8 cellular contexts compared by ENCODE assay signal in the genomic region with DNA sequence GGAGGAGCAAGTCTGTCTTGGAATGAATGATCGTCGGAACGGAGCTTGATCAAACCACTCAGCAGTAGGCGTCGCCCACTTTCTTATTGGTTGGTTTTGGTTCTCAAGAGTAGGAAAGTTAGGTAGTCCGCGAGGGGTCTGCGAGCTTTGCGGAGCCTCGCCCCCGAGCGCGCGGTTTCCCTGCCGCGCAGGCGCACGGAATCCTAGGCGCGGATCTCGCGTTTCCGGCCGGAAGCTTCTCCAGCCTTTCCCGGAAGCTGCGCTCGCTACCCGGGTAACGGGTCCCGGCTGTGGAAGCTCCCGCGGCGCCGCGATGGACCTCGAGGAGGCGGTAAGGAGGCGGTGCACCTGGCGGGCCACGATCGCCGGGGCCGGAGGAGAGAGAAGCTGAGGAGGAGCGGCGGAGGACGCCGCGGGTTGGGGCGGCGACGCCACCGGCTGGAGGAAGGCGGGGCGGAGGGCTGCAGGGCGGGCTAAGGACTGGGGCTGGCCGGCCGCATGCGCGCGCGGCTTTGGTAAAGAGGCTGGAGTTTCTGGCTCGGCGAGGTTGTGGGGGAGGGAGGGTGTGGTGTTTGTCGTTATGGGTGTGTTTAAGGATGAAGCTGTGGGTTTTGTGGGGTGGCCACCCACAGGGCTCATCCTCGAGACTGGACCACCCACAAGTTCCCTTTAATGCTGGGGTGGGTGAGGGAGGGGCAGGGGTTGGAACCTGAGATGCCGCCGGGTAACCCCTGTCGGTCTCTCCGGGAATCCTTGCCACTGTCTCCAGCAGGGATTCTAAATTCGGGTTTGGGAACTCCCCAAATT. TPM values are rescaled to one million over a fixed set of nuclear protein-coding genes. Genes with fewer than 3 reads are reported as not detected.
DNase-seq lines count a peak whose midpoint lies in the region; ATAC-seq and TF ChIP-seq lines count a peak whose summit lies in the region.

Gene TAF1B (plus strand): TSS at position 246 of the 807 bp plus-strand sequence. CDS start 68 bp downstream, at position 314.

- peaks cover 19 to 38% (median 33%) of the 10 kb centered on the region in 11 experiments for H3K36me3 ChIP-seq in BLaER1 treated with 17β-estradiol and CSF1 and Interleukin-3, amounts not matched to agents 10 nM and 100 nM

- no peak for TF ChIP-seq CTCF in coronary artery (IDR thresholded peaks at IDR 0.05)

- H3K4me2 ChIP-seq in BLaER1 treated with 17β-estradiol and CSF1 and Interleukin-3, amounts not matched to agents 10 nM and 100 nM, result peak within 1 kb of the TSS; percentile 83 to 94 (median 91)

- peak within 1 kb of the TSS; percentile 76 to 92 (median 83) for H3K27ac ChIP-seq in BLaER1 treated with 17β-estradiol and CSF1 and Interleukin-3, amounts not matched to agents 10 nM and 100 nM
- peak within 1 kb of the TSS; percentile 74 to 84 for H3K27ac ChIP-seq in coronary artery

- ATAC-seq in GM19324 (IDR thresholded peaks at IDR 0.05; ENCODE audit: low FRiP score, unreplicated experiment), result peak; percentile 93
- ATAC-seq in HG03469 (IDR thresholded peaks at IDR 0.05; ENCODE audit: unreplicated experiment), result peak; percentile 60
- peak; percentile 97 for ATAC-seq in left lobe of liver

- DNase-seq in NCI-H526 (lab: John Stamatoyannopoulos, UW), result peak; percentile 85 to 95
- peak; percentile 94 for DNase-seq in activated CD4-positive, alpha-beta T cell treated with anti-CD3 and anti-CD28 coated beads for 48 hours
- DNase-seq in coronary artery (ENCODE audit: low spot score), result peak; percentile 89
- DNase-seq in left lobe of liver (ENCODE audit: low spot score), result peak; percentile 86
- DNase-seq in stimulated activated CD4-positive, alpha-beta T cell treated with anti-CD3 and anti-CD28 coated beads, Interleukin-2, amount 100 ng/mL, for 4 hours (ENCODE audit: low read depth), result peak; percentile 76

- no peaks in the 10 kb centered on the region for H3K27me3 ChIP-seq in BLaER1 treated with 17β-estradiol and CSF1 and Interleukin-3, amounts not matched to agents 10 nM and 100 nM

- peaks cover 29 to 43% (median 37%) of the 10 kb centered on the region in 10 experiments for H3K4me1 ChIP-seq in BLaER1 treated with 17β-estradiol and CSF1 and Interleukin-3, amounts not matched to agents 10 nM and 100 nM

- peak within 1 kb of the TSS; percentile 73 to 87 (median 84) for H3K9ac ChIP-seq in BLaER1 treated with 17β-estradiol and CSF1 and Interleukin-3, amounts not matched to agents 10 nM and 100 nM

- no peaks in the 10 kb centered on the region for H3K9me3 ChIP-seq in BLaER1 treated with 17β-estradiol and CSF1 and Interleukin-3, amounts not matched to agents 10 nM and 100 nM (replicated peaks in 1 of 11)

- H4K20me1 ChIP-seq in BLaER1 treated with 17β-estradiol and CSF1 and Interleukin-3, amounts not matched to agents 10 nM and 100 nM, result peaks cover 0 to 11% (median 0%) of the 10 kb centered on the region in 11 experiments; a peak in 4 of 22 replicates

- H3K4me3 ChIP-seq in BLaER1 treated with 17β-estradiol and CSF1 and Interleukin-3, amounts not matched to agents 10 nM and 100 nM, result peak within 1 kb of the TSS; percentile 63 to 76 (median 71)
- H3K4me3 ChIP-seq in coronary artery, result peak within 1 kb of the TSS; percentile 83

RNA-seq across cellular contexts. Expression of gene TAF1B, which starts in this region (rescaled TPM):
- total RNA-seq in left lobe of liver, result 5.7 TPM

Comparison
In these comparisons a context has a peak if more than half of its experiments do, and no peak if none do; other contexts are left out.
1. Peak in every context shown above with its lines: DNase-seq, ATAC-seq, H3K4me3 ChIP-seq and H3K27ac ChIP-seq.